30 cellular contexts compared by ENCODE assay signal in genomic region chr5:5978501-5979361, GRCh38.
A peak's percentile ranks its signal among the peaks of the same experiment; 100 is the strongest.
DNase-seq lines count a peak whose midpoint lies in the region; ATAC-seq and TF ChIP-seq lines count a peak whose summit lies in the region.
"Had no signal": no experiment of that assay in that cellular context is flagged by ENCODE, and none has a peak within 500 bp of the region (broad histone marks: within the 10 kb centered on the region; RNA-seq: fewer than 3 reads in every experiment).

No MANE protein-coding gene starts in this region.

- no TSS peak for BruUV-seq in PC-9 (replicated peaks; lab: Mats Ljungman, UMichigan)

- H3K4me3 ChIP-seq in BLaER1, result no peak overlapping the region
- no peak overlapping the region for H3K4me3 ChIP-seq in PC-9
- H3K4me3 ChIP-seq: gastrocnemius medialis, HAP-1, pancreas, stomach, thyroid gland had no signal

- POLR2A ChIA-PET in PC-9 (lab: Charles Lee; ENCODE audit: unreplicated experiment), result no interaction called here

- no peaks in the 10 kb centered on the region for H3K36me3 Mint-ChIP-seq in nephron (ENCODE audit: low read depth)
- H3K36me3 Mint-ChIP-seq: activated naive CD4-positive, alpha-beta T cell treated with anti-CD3 and anti-CD28 coated beads, Interleukin-2, amount 50 U/mL, for 72 hours; CD8-positive, alpha-beta memory T cell had no signal

- no peaks in the 10 kb centered on the region for H3K9me2 ChIP-seq in PC-9 (ENCODE audit: insufficient read depth)

- TF ChIP-seq CTCF in PC-9 (conservative IDR thresholded peaks at IDR 0.05), result no peak
- no peak for TF ChIP-seq CTCF in nephron (IDR thresholded peaks at IDR 0.05; ENCODE audit: unreplicated experiment in 3 of 3)

- H3K27me3 ChIP-seq in BLaER1, result no peaks in the 10 kb centered on the region
- H3K27me3 ChIP-seq in PC-9 (ENCODE audit: insufficient read depth, low read depth), result no peaks in the 10 kb centered on the region
- H3K27me3 ChIP-seq: pancreas, stomach, thyroid gland had no signal

- no peaks in the 10 kb centered on the region for H3K79me2 ChIP-seq in PC-9 (ENCODE audit: low read depth)

- H3K27ac ChIP-seq in BLaER1 (no peak overlapping the region), PC-9 (peak overlapping the region; percentile 51)
- H3K27ac ChIP-seq: gastrocnemius medialis, pancreas, stomach, thyroid gland, VCaP had no signal

- peaks cover 5% of the 10 kb centered on the region; the same call in 1 of the 2 replicates for H3F3A ChIP-seq in PC-9 (ENCODE audit: insufficient read depth, low read depth)

- H3K4me2 ChIP-seq in BLaER1, result peak overlapping the region; percentile 81
- peak overlapping the region; percentile 14 for H3K4me2 ChIP-seq in PC-9

- no peak for ATAC-seq in HG03095 (IDR thresholded peaks at IDR 0.05; ENCODE audit: unreplicated experiment)
- ATAC-seq: activated CD4-positive, alpha-beta T cell treated with anti-CD3 and anti-CD28 coated beads for 36 hours; activated CD8-positive, alpha-beta T cell treated with anti-CD3 and anti-CD28 coated beads for 36 hours; activated naive CD4-positive, alpha-beta T cell treated with anti-CD3 and anti-CD28 coated beads, Interleukin-2, amount 50 U/mL, for 72 hours; gastrocnemius medialis had no signal

- H2AFZ ChIP-seq in PC-9, result peak overlapping the region; percentile 25; the same call in 1 of the 2 replicates

- no peaks in the 10 kb centered on the region for H3K27me3 Mint-ChIP-seq in nephron (ENCODE audit: low read depth)
- H3K27me3 Mint-ChIP-seq: activated CD8-positive, alpha-beta T cell treated with anti-CD3 and anti-CD28 coated beads for 36 hours had no signal

- peak; percentile 46 to 50 for DNase-seq in NCI-H187 (lab: John Stamatoyannopoulos, UW)
- DNase-seq in PC-9, result no peak
- no peak for DNase-seq in activated effector memory CD4-positive, alpha-beta T cell treated with anti-CD3 and anti-CD28 coated beads, Interleukin-2, amount 50 U/mL, for 16 hours
- DNase-seq in stimulated activated CD4-positive, alpha-beta T cell treated with anti-CD3 and anti-CD28 coated beads, Interleukin-1b, Interleukin-23, amount 100 ng/mL, for 48 hours, result no peak
- DNase-seq in iPS-NIHi7 (ENCODE audit: extremely low spot score), result no peak
- DNase-seq: activated CD4-positive, alpha-beta T cell treated with anti-CD3 and anti-CD28 coated beads for 36 hours; activated CD8-positive, alpha-beta memory T cell treated with anti-CD3 and anti-CD28 coated beads, Interleukin-2, amount 50 U/mL, for 48 hours; activated CD8-positive, alpha-beta T cell treated with anti-CD3 and anti-CD28 coated beads for 36 hours; CD8-positive, alpha-beta memory T cell; DMS153; gastrocnemius medialis; Kasumi-1; mammary epithelial cell; NCI-H1436; NCI-H345; pancreas; stimulated activated CD4-positive, alpha-beta T cell treated with anti-CD3 and anti-CD28 coated beads, Interleukin-12 subunit alpha, Interleukin-12 subunit beta, amount 100 ng/mL, for 4 hours; stimulated activated CD4-positive, alpha-beta T cell treated with anti-CD3 and anti-CD28 coated beads, Interleukin-4, amount 100 ng/mL, for 1 hour; stomach; T-helper 9 cell had no signal

- H3K9ac ChIP-seq in BLaER1, result no peak overlapping the region

- no peak overlapping the region for H3K4me3 Mint-ChIP-seq in nephron
- H3K4me3 Mint-ChIP-seq: activated CD4-positive, alpha-beta T cell treated with anti-CD3 and anti-CD28 coated beads for 36 hours; activated CD8-positive, alpha-beta T cell treated with anti-CD3 and anti-CD28 coated beads for 36 hours; B cell; CD8-positive, alpha-beta memory T cell; neural crest cell had no signal

- peak overlapping the region in 2 of 3 experiments; percentile 72 to 84 for H3K27ac Mint-ChIP-seq in nephron
- H3K27ac Mint-ChIP-seq: activated CD4-positive, alpha-beta T cell treated with anti-CD3 and anti-CD28 coated beads for 36 hours; activated CD8-positive, alpha-beta T cell treated with anti-CD3 and anti-CD28 coated beads for 36 hours; activated naive CD4-positive, alpha-beta T cell treated with anti-CD3 and anti-CD28 coated beads, Interleukin-2, amount 50 U/mL, for 72 hours; activated T-helper 2 cell treated with anti-CD3 and anti-CD28 coated beads, Interferon-gamma antibody, Interleukin-2, Interleukin-4, amounts not matched to agents 10 μg/mL and 5 μg/mL and 100 μg/mL, durations not matched to agents 14 hours and 24 hours and 36 hours; B cell; CD8-positive, alpha-beta memory T cell had no signal

- H3K4me1 ChIP-seq in BLaER1, result peaks cover 23% of the 10 kb centered on the region
- H3K4me1 ChIP-seq in PC-9 (replicated peaks; ENCODE audit: insufficient read depth), result peaks cover 21% of the 10 kb centered on the region
- H3K4me1 ChIP-seq: gastrocnemius medialis, HAP-1, pancreas, stomach had no signal

- H3K36me3 ChIP-seq in BLaER1, result no peaks in the 10 kb centered on the region
- no peaks in the 10 kb centered on the region for H3K36me3 ChIP-seq in PC-9 (ENCODE audit: low read depth)
- H3K36me3 ChIP-seq: gastrocnemius medialis, HAP-1, pancreas, stomach, thyroid gland had no signal

- H3K4me1 Mint-ChIP-seq in nephron, result peaks cover 24% of the 10 kb centered on the region
- H3K4me1 Mint-ChIP-seq: activated CD4-positive, alpha-beta T cell treated with anti-CD3 and anti-CD28 coated beads for 36 hours; B cell; CD8-positive, alpha-beta memory T cell had no signal

- no peaks in the 10 kb centered on the region for H3K9me3 ChIP-seq in BLaER1
- H3K9me3 ChIP-seq in PC-9 (ENCODE audit: insufficient read depth, low read depth), result no peaks in the 10 kb centered on the region
- H3K9me3 ChIP-seq: gastrocnemius medialis, HAP-1, pancreas, stomach, thyroid gland had no signal

- H4K20me1 ChIP-seq in BLaER1 (no peaks in the 10 kb centered on the region), PC-9 (ENCODE audit: insufficient read depth) (no peaks in the 10 kb centered on the region)

- CTCF ChIA-PET in PC-9 (lab: Charles Lee), result no interaction called here

- intact Hi-C loops in PC-9 (cut with micrococcal nuclease; ENCODE audit: unreplicated experiment), result no loop called here

- no peaks in the 10 kb centered on the region for H3K9me3 Mint-ChIP-seq in nephron
- H3K9me3 Mint-ChIP-seq: activated CD8-positive, alpha-beta T cell treated with anti-CD3 and anti-CD28 coated beads for 36 hours; activated T-helper 2 cell treated with anti-CD3 and anti-CD28 coated beads, Interferon-gamma antibody, Interleukin-2, Interleukin-4, amounts not matched to agents 10 μg/mL and 5 μg/mL and 100 μg/mL, durations not matched to agents 14 hours and 24 hours and 36 hours; CD8-positive, alpha-beta memory T cell; neural crest cell had no signal

Comparison
In these comparisons a context has a peak if more than half of its experiments do, and no peak if none do; other contexts are left out.
1. DNase-seq: peak in NCI-H187 (2 of 2); none in PC-9 (0 of 2), activated effector memory CD4-positive, alpha-beta T cell treated with anti-CD3 and anti-CD28 coated beads, Interleukin-2, amount 50 U/mL, for 16 hours (single experiment), stimulated activated CD4-positive, alpha-beta T cell treated with anti-CD3 and anti-CD28 coated beads, Interleukin-1b, Interleukin-23, amount 100 ng/mL, for 48 hours (single experiment) and iPS-NIHi7 (single experiment).